36 cellular contexts compared by ENCODE assay signal in the genomic region with DNA sequence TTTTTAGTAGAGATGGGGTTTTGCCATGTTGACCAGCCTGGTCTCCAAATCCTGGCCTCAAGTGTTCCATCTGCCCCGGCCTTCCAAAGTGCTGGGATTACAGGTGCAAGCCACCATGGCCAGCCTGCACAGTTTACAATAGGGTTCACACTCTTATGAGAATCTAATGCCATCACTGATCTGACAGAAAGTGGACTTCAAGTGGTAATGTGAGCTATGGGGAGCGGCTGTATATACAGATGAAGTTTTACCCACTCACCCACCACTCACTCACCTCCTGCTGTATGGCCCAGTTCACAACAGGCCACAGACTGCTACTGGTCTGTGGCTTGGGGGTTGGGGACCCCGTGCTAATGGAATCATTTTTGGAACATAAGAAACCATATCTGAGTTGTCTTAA.
"Had no signal": no experiment of that assay in that cellular context is flagged by ENCODE, and none has a peak within 500 bp of the region (broad histone marks: within the 10 kb centered on the region; RNA-seq: fewer than 3 reads in every experiment).

No MANE protein-coding gene starts in this region.

- H3K9me3 ChIP-seq: MG63 had no signal

- H3K36me3 ChIP-seq: MG63 had no signal

- DNase-seq: Karpas-422, Kasumi-1, MG63, MM.1S, MV-4-11, NCI-H1048, NCI-H1092, NCI-H1092 treated with DMSO at 0.1 percent for 48 hours, NCI-H1105, NCI-H1105 treated with DMSO at 0.1 percent for 48 hours, NCI-H1417, NCI-H1417 treated with DMSO at 0.1 percent for 48 hours, NCI-H1436, NCI-H1436 treated with DMSO at 0.1 percent for 48 hours, NCI-H146, NCI-H1694, NCI-H1694 treated with DMSO at 0.1 percent for 48 hours, NCI-H187, NCI-H187 treated with DMSO at 0.1 percent for 48 hours, NCI-H1930, NCI-H2029 treated with DMSO at 0.1 percent for 48 hours, NCI-H2081, NCI-H2081 treated with DMSO at 0.1 percent for 48 hours, NCI-H2107, NCI-H2171, NCI-H2171 treated with DMSO at 0.1 percent for 48 hours, NCI-H2227 treated with DMSO at 0.1 percent for 48 hours, NCI-H226, NCI-H345, NCI-H446, NCI-H446 treated with DMSO at 0.1 percent for 48 hours, NCI-H510A, NCI-H510A treated with DMSO at 0.1 percent for 48 hours, NCI-H524, NCI-H524 treated with DMSO at 0.1 percent for 48 hours had no signal

- H3K27me3 ChIP-seq: MG63 had no signal

- H3K4me3 ChIP-seq: MG63 had no signal

- H3K27ac ChIP-seq: KMS-11 had no signal
